13 cellular contexts compared by ENCODE assay signal in the genomic region with DNA sequence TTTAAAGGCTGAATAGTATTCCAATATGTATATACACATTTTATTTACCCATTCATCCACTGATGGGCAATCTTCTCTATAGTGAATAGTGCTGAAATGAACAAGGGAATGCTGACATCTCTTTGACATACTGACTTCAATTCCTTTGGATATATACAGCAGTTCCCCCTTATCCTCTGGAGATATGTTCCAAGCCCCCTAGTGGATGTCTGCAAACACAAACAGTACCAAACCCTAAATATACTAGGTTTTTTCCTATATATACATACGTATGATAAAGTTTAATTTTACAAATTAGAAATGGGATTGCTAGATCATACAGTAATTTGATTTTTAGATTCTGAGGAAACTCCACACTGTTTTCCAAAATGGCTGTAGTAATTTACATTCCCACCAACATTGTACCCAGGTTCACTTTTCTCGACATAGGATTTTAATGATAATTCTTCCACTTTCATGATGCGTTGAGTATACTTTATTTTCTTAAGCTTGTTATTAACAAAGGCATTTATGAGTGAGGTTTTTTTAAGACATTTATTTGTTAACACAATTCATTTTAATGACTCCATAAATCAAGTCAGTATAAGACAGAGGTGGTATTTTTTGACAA. TPM values are rescaled to one million over a fixed set of nuclear protein-coding genes. Genes with fewer than 3 reads are reported as not detected.
DNase-seq lines count a peak whose midpoint lies in the region; ATAC-seq and TF ChIP-seq lines count a peak whose summit lies in the region.
"Had no signal": no experiment of that assay in that cellular context is flagged by ENCODE, and none has a peak within 500 bp of the region (broad histone marks: within the 10 kb centered on the region; RNA-seq: fewer than 3 reads in every experiment).

No MANE protein-coding gene starts in this region.

- no peaks in the 10 kb centered on the region for H3K27me3 Mint-ChIP-seq in endothelial cell (ENCODE audit: unreplicated experiment)
- no peaks in the 10 kb centered on the region for H3K27me3 Mint-ChIP-seq in activated naive CD4-positive, alpha-beta T cell treated with anti-CD3 and anti-CD28 coated beads for 36 hours (ENCODE audit: low read depth)
- H3K27me3 Mint-ChIP-seq: brain had no signal

- no peak overlapping the region for H3K27ac Mint-ChIP-seq in endothelial cell (ENCODE audit: unreplicated experiment)
- H3K27ac Mint-ChIP-seq in activated naive CD4-positive, alpha-beta T cell treated with anti-CD3 and anti-CD28 coated beads for 36 hours: no peak overlapping the region
- H3K27ac Mint-ChIP-seq: brain had no signal

- peaks cover 21% of the 10 kb centered on the region for H3K36me3 Mint-ChIP-seq in endothelial cell (ENCODE audit: low read depth, unreplicated experiment)
- H3K36me3 Mint-ChIP-seq in activated naive CD4-positive, alpha-beta T cell treated with anti-CD3 and anti-CD28 coated beads for 36 hours (ENCODE audit: low read depth): peaks cover 39% of the 10 kb centered on the region

- CTCF ChIA-PET in activated naive CD4-positive, alpha-beta T cell treated with anti-CD3 and anti-CD28 coated beads for 36 hours (lab: Charles Lee): interaction anchor here (0.7 kb wide), 1 partner anchor 26 kb away, joined by 3 read pairs; no protein-coding TSS in a partner anchor

- no peak for ATAC-seq in lower lobe of right lung
- ATAC-seq in GM18909 (IDR thresholded peaks at IDR 0.05; ENCODE audit: poor library complexity, unreplicated experiment): no peak

- H3K27ac ChIP-seq in 22Rv1: no peak overlapping the region
- H3K27ac ChIP-seq in lower lobe of right lung: no peak overlapping the region

- peak; percentile 52 for TF ChIP-seq CTCF in 22Rv1 (IDR thresholded peaks at IDR 0.05)
- TF ChIP-seq CTCF in endothelial cell (IDR thresholded peaks at IDR 0.05; ENCODE audit: unreplicated experiment): peak; percentile 60
- no peak for TF ChIP-seq CTCF in lower lobe of right lung (IDR thresholded peaks at IDR 0.05)

- no peaks in the 10 kb centered on the region for H3K4me1 Mint-ChIP-seq in endothelial cell (ENCODE audit: unreplicated experiment)
- peaks cover 2% of the 10 kb centered on the region for H3K4me1 Mint-ChIP-seq in activated naive CD4-positive, alpha-beta T cell treated with anti-CD3 and anti-CD28 coated beads for 36 hours (ENCODE audit: low read depth)
- H3K4me1 Mint-ChIP-seq: brain had no signal

- H3K36me3 ChIP-seq in NT2/D1 (ENCODE audit: insufficient read depth, insufficient read length, low read length): no peaks in the 10 kb centered on the region
- peaks cover 53% of the 10 kb centered on the region for H3K36me3 ChIP-seq in lower lobe of right lung

- H3K9me3 ChIP-seq in NT2/D1 (ENCODE audit: insufficient read depth, low read length): peaks cover 5% of the 10 kb centered on the region; the same call in 1 of the 2 replicates
- no peaks in the 10 kb centered on the region for H3K9me3 ChIP-seq in lower lobe of right lung

- intact Hi-C loops in lower lobe of right lung (cut with DNase I): no loop called here
- intact Hi-C loops in activated naive CD4-positive, alpha-beta T cell treated with anti-CD3 and anti-CD28 coated beads for 36 hours (cut with micrococcal nuclease): no loop called here

- H3K4me3 Mint-ChIP-seq in endothelial cell (ENCODE audit: unreplicated experiment): no peak overlapping the region
- H3K4me3 Mint-ChIP-seq in activated naive CD4-positive, alpha-beta T cell treated with anti-CD3 and anti-CD28 coated beads for 36 hours: no peak overlapping the region
- H3K4me3 Mint-ChIP-seq: brain had no signal

- peak; percentile 4 for DNase-seq in EH (ENCODE audit: low read depth)
- DNase-seq in NT2/D1 (ENCODE audit: low read depth, low spot score): peak; percentile 8
- no peak for DNase-seq in endothelial cell (ENCODE audit: low spot score)
- DNase-seq in activated CD8-positive, alpha-beta memory T cell treated with anti-CD3 and anti-CD28 coated beads for 24 hours: no peak
- DNase-seq in lower lobe of right lung: no peak
- no peak for DNase-seq in activated naive CD4-positive, alpha-beta T cell treated with anti-CD3 and anti-CD28 coated beads for 36 hours
- DNase-seq: activated T-cell treated with anti-CD3 and anti-CD28 coated beads, Interleukin-2, amount 50 U/mL, for 1 hour; NCI-H774 had no signal

- H3K9me3 Mint-ChIP-seq in endothelial cell (ENCODE audit: unreplicated experiment): no peaks in the 10 kb centered on the region
- no peaks in the 10 kb centered on the region for H3K9me3 Mint-ChIP-seq in activated naive CD4-positive, alpha-beta T cell treated with anti-CD3 and anti-CD28 coated beads for 36 hours

- H3K4me1 ChIP-seq in NT2/D1 (ENCODE audit: insufficient read depth, insufficient read length) (no peaks in the 10 kb centered on the region), lower lobe of right lung (peaks cover 8% of the 10 kb centered on the region)

- H3K4me3 ChIP-seq in NT2/D1 (ENCODE audit: insufficient read length, low read depth): no peak overlapping the region
- H3K4me3 ChIP-seq in lower lobe of right lung: no peak overlapping the region
- H3K4me3 ChIP-seq: lung had no signal

- H3K27me3 ChIP-seq in NT2/D1 (ENCODE audit: insufficient read depth, insufficient read length) (no peaks in the 10 kb centered on the region), lower lobe of right lung (ENCODE audit: low read depth) (no peaks in the 10 kb centered on the region)

- H3K9ac ChIP-seq in NT2/D1 (ENCODE audit: insufficient read length, low read depth): no peak overlapping the region

RNA-seq across cellular contexts. Expression of a gene that starts 38.2 kb away (rescaled TPM):
- total RNA-seq in endothelial cell (ENCODE audit: unreplicated experiment) (50.9 TPM), lower lobe of right lung (100 TPM)
- total RNA-seq in activated naive CD4-positive, alpha-beta T cell treated with anti-CD3 and anti-CD28 coated beads for 36 hours: 10 to 100 TPM; 37.4 to 38.0 TPM

RNA-seq across cellular contexts. Expression of a gene that starts 44.7 kb away (rescaled TPM):
- total RNA-seq in endothelial cell (ENCODE audit: unreplicated experiment) (0.18 TPM), lower lobe of right lung (0.18 TPM)
- under 1 TPM; 0.14 to 0.27 TPM for total RNA-seq in activated naive CD4-positive, alpha-beta T cell treated with anti-CD3 and anti-CD28 coated beads for 36 hours
- total RNA-seq: LHCN-M2 had no signal

Comparison
In these comparisons a context has a peak if more than half of its experiments do, and no peak if none do; other contexts are left out.
1. DNase-seq: peak in EH (single experiment) and NT2/D1 (single experiment); none in endothelial cell (single experiment), activated CD8-positive, alpha-beta memory T cell treated with anti-CD3 and anti-CD28 coated beads for 24 hours (single experiment), lower lobe of right lung (single experiment) and activated naive CD4-positive, alpha-beta T cell treated with anti-CD3 and anti-CD28 coated beads for 36 hours (single experiment).